Comparison of ENCODE assay signal across 22 cellular contexts in genomic region chr16:4428500-4428899, GRCh38. TPM values are rescaled to one million over a fixed set of nuclear protein-coding genes. Genes with fewer than 3 reads are reported as not detected.
DNase-seq lines count a peak whose midpoint lies in the region; ATAC-seq, FAIRE-seq and TF ChIP-seq lines count a peak whose summit lies in the region.
"Had no signal": no experiment of that assay in that cellular context is flagged by ENCODE, and none has a peak within 500 bp of the region (broad histone marks: within the 10 kb centered on the region; RNA-seq: fewer than 3 reads in every experiment).

No MANE protein-coding gene starts in this region.

- no peak for ATAC-seq in stimulated activated naive CD8-positive, alpha-beta T cell treated with anti-CD3 and anti-CD28 coated beads, Interleukin-15, Interleukin-2, amounts not matched to agents 100 U/mL and 50 U/mL, for 24 hours
- ATAC-seq: left ventricle myocardium superior, psoas muscle had no signal

- dilution Hi-C loops in keratinocyte (cut with MboI; ENCODE audit: extremely low pct_ligation_motif_present, low sequenced_read_pairs), result no loop called here

- no peaks in the 10 kb centered on the region for H3K9me3 ChIP-seq in keratinocyte (ENCODE audit: control insufficient read depth, low read depth, low read length)
- H3K9me3 ChIP-seq: psoas muscle, SJSA1, stomach, tibial artery had no signal

- no peak overlapping the region for H3K23ac ChIP-seq in mesendoderm (ENCODE audit: low read length)

- no peak overlapping the region for H2BK120ac ChIP-seq in mesendoderm (ENCODE audit: low read depth, low read length)

- H3K9me3 Mint-ChIP-seq in T-helper 2 cell treated with Interferon-gamma antibody and Interleukin-4, amounts not matched to agents 5 μg/mL and 100 μg/mL, for 36 hours, result no peaks in the 10 kb centered on the region
- no peaks in the 10 kb centered on the region for H3K9me3 Mint-ChIP-seq in stimulated activated naive CD8-positive, alpha-beta T cell treated with anti-CD3 and anti-CD28 coated beads, Interleukin-15, Interleukin-2, amounts not matched to agents 100 ng/mL and 50 ng/mL, for 24 hours
- H3K9me3 Mint-ChIP-seq: activated CD4-positive, alpha-beta T cell treated with anti-CD3 and anti-CD28 coated beads, Interleukin-2, amount 10 ng/mL, durations not matched to agents 7 days and 5 days had no signal

- peak overlapping the region; percentile 33 for H3K9ac ChIP-seq in keratinocyte (ENCODE audit: control insufficient read depth, extremely low read depth, insufficient read depth, low read length)
- no peak overlapping the region for H3K9ac ChIP-seq in mesendoderm (ENCODE audit: low read length)

- H2AFZ ChIP-seq in keratinocyte (ENCODE audit: control insufficient read depth, low read length), result no peak overlapping the region

- H2BK5ac ChIP-seq in mesendoderm (ENCODE audit: low read length), result no peak overlapping the region

- peaks cover 63% of the 10 kb centered on the region for H3K79me2 ChIP-seq in keratinocyte (ENCODE audit: control insufficient read depth, insufficient read depth, low read length)
- H3K79me2 ChIP-seq in mesendoderm (ENCODE audit: control insufficient read depth, insufficient read depth, low read length), result peaks cover 25% of the 10 kb centered on the region

- H3K9me1 ChIP-seq in keratinocyte (ENCODE audit: control insufficient read depth, extremely low read depth, insufficient read depth, low read length), result no peaks in the 10 kb centered on the region

- no peak for DNase-seq in T-helper 2 cell treated with Interferon-gamma antibody and Interleukin-4, amounts not matched to agents 5 μg/mL and 100 μg/mL, for 36 hours (ENCODE audit: low spot score)
- no peak for DNase-seq in T-helper 2 cell
- DNase-seq in stimulated activated naive CD8-positive, alpha-beta T cell treated with anti-CD3 and anti-CD28 coated beads, Interleukin-15, Interleukin-2, amounts not matched to agents 100 U/mL and 50 U/mL, for 24 hours, result no peak
- DNase-seq in keratinocyte (ENCODE audit: low read depth, low spot score), result peak; percentile 81
- DNase-seq in COLO668 (lab: John Stamatoyannopoulos, UW; ENCODE audit: unreplicated experiment), result no peak
- no peak for DNase-seq in mesendoderm
- no peak for DNase-seq in caudate nucleus (lab: John Stamatoyannopoulos, UW)
- DNase-seq: activated CD4-positive, alpha-beta T cell treated with anti-CD3 and anti-CD28 coated beads, Interleukin-2, amount 10 ng/mL, durations not matched to agents 7 days and 5 days; activated CD8-positive, alpha-beta memory T cell treated with anti-CD3 and anti-CD28 coated beads, Interleukin-2, amount 50 U/mL, for 4 hours; hypothalamus; left ventricle myocardium superior; midbrain; NCI-H187; NCI-H526 treated with DMSO at 0.1 percent for 48 hours; stomach; tibial artery had no signal

- H3K4me1 Mint-ChIP-seq in T-helper 2 cell treated with Interferon-gamma antibody and Interleukin-4, amounts not matched to agents 5 μg/mL and 100 μg/mL, for 36 hours (ENCODE audit: low read depth), result peaks cover 20% of the 10 kb centered on the region
- H3K4me1 Mint-ChIP-seq in stimulated activated naive CD8-positive, alpha-beta T cell treated with anti-CD3 and anti-CD28 coated beads, Interleukin-15, Interleukin-2, amounts not matched to agents 100 ng/mL and 50 ng/mL, for 24 hours (ENCODE audit: low read depth), result peaks cover 37% of the 10 kb centered on the region

- TF ChIP-seq CTCF in keratinocyte (optimal IDR thresholded peaks at IDR 0.05 in 1 of 3, IDR thresholded peaks at IDR 0.05 in 1 of 3, conservative IDR thresholded peaks at IDR 0.05 in 1 of 3; ENCODE audit: extremely low read depth in 1 of 3, insufficient read depth in 2 of 3, low read length in 3 of 3), result no peak

- H2AK5ac ChIP-seq in mesendoderm (ENCODE audit: low read length), result no peak overlapping the region

- no peaks in the 10 kb centered on the region for H3K27me3 ChIP-seq in keratinocyte (ENCODE audit: control insufficient read depth, extremely low read depth, insufficient read depth, low read length)
- H3K27me3 ChIP-seq in mesendoderm (ENCODE audit: insufficient read depth, low read length, poor library complexity), result no peaks in the 10 kb centered on the region
- H3K27me3 ChIP-seq: SJSA1, stomach, tibial artery had no signal

- H3K4me3 ChIP-seq in keratinocyte (ENCODE audit: control insufficient read depth in 2 of 3, extremely low read depth in 1 of 3, insufficient read depth in 2 of 3, low read depth in 1 of 3, low read length in 3 of 3) (no peak overlapping the region), mesendoderm (ENCODE audit: low read length) (no peak overlapping the region)
- H3K4me3 ChIP-seq: coronary artery, psoas muscle, SJSA1, stomach, tibial artery had no signal

- H4K20me1 ChIP-seq in keratinocyte (ENCODE audit: control insufficient read depth, extremely low read depth, insufficient read depth, low read length), result no peaks in the 10 kb centered on the region

- no peak for FAIRE-seq in keratinocyte (lab: Jason Lieb, UNC)
- FAIRE-seq: RCC 7860 had no signal

- peaks cover 17% of the 10 kb centered on the region for H3K79me1 ChIP-seq in mesendoderm (ENCODE audit: low read length)

- H3K18ac ChIP-seq in mesendoderm (ENCODE audit: low read length), result no peak overlapping the region

- H3K4me1 ChIP-seq in keratinocyte (ENCODE audit: control insufficient read depth, extremely low read depth, insufficient read depth, low read length), result peaks cover 21% of the 10 kb centered on the region
- peaks cover 3% of the 10 kb centered on the region for H3K4me1 ChIP-seq in mesendoderm (ENCODE audit: control insufficient read depth, low read depth, low read length)

- H3K27me3 Mint-ChIP-seq in T-helper 2 cell treated with Interferon-gamma antibody and Interleukin-4, amounts not matched to agents 5 μg/mL and 100 μg/mL, for 36 hours (ENCODE audit: low read depth), result peaks cover 2% of the 10 kb centered on the region
- H3K27me3 Mint-ChIP-seq in stimulated activated naive CD8-positive, alpha-beta T cell treated with anti-CD3 and anti-CD28 coated beads, Interleukin-15, Interleukin-2, amounts not matched to agents 100 ng/mL and 50 ng/mL, for 24 hours, result no peaks in the 10 kb centered on the region
- H3K27me3 Mint-ChIP-seq: activated CD4-positive, alpha-beta T cell treated with anti-CD3 and anti-CD28 coated beads, Interleukin-2, amount 10 ng/mL, durations not matched to agents 7 days and 5 days had no signal

- H3K4ac ChIP-seq in mesendoderm (ENCODE audit: low read depth, low read length), result no peak overlapping the region

- peak overlapping the region; percentile 73 for H3K27ac ChIP-seq in keratinocyte (ENCODE audit: control insufficient read depth, insufficient read depth, low read length)
- H3K27ac ChIP-seq in mesendoderm (ENCODE audit: low read depth, low read length), result no peak overlapping the region
- no peak overlapping the region for H3K27ac ChIP-seq in caudate nucleus (ENCODE audit: low read depth, low read length)
- H3K27ac ChIP-seq: 22Rv1, coronary artery, psoas muscle, SJSA1, stomach, tibial artery had no signal

- H4K5ac ChIP-seq in mesendoderm (ENCODE audit: low read length), result no peak overlapping the region

- H3K36me3 ChIP-seq in keratinocyte (ENCODE audit: control insufficient read depth in 2 of 2, extremely low read depth in 1 of 2, insufficient read depth in 2 of 2, low read length in 2 of 2) (peaks cover 3 to 14% of the 10 kb centered on the region in 2 experiments), mesendoderm (ENCODE audit: control insufficient read depth, insufficient read depth, low read length) (no peaks in the 10 kb centered on the region)

- peaks cover 32% of the 10 kb centered on the region for H3K36me3 Mint-ChIP-seq in T-helper 2 cell treated with Interferon-gamma antibody and Interleukin-4, amounts not matched to agents 5 μg/mL and 100 μg/mL, for 36 hours (ENCODE audit: low read depth)
- peaks cover 43% of the 10 kb centered on the region for H3K36me3 Mint-ChIP-seq in stimulated activated naive CD8-positive, alpha-beta T cell treated with anti-CD3 and anti-CD28 coated beads, Interleukin-15, Interleukin-2, amounts not matched to agents 100 ng/mL and 50 ng/mL, for 24 hours (ENCODE audit: low read depth)

- H3K4me2 ChIP-seq in keratinocyte (ENCODE audit: control insufficient read depth, extremely low read depth, insufficient read depth, low read depth, low read length) (peak overlapping the region; percentile 27), mesendoderm (ENCODE audit: low read length) (no peak overlapping the region)

- peak overlapping the region; percentile 38 for H3K4me3 Mint-ChIP-seq in T-helper 2 cell treated with Interferon-gamma antibody and Interleukin-4, amounts not matched to agents 5 μg/mL and 100 μg/mL, for 36 hours
- H3K4me3 Mint-ChIP-seq in stimulated activated naive CD8-positive, alpha-beta T cell treated with anti-CD3 and anti-CD28 coated beads, Interleukin-15, Interleukin-2, amounts not matched to agents 100 ng/mL and 50 ng/mL, for 24 hours, result no peak overlapping the region
- H3K4me3 Mint-ChIP-seq: activated CD4-positive, alpha-beta T cell treated with anti-CD3 and anti-CD28 coated beads, Interleukin-2, amount 10 ng/mL, durations not matched to agents 7 days and 5 days had no signal

- no CpG with 5 or more reads among the region's 7 CpGs for WGBS in mesendoderm (ENCODE audit: extremely low coverage, insufficient coverage, low lambda C conversion rate)

- H4K8ac ChIP-seq in mesendoderm (ENCODE audit: low read depth, low read length), result no peak overlapping the region

- no peak overlapping the region for H2BK15ac ChIP-seq in mesendoderm (replicated peaks; ENCODE audit: low read depth)

- no peak overlapping the region for H3K56ac ChIP-seq in mesendoderm (ENCODE audit: low read length)

- no peak overlapping the region for H3K27ac Mint-ChIP-seq in T-helper 2 cell treated with Interferon-gamma antibody and Interleukin-4, amounts not matched to agents 5 μg/mL and 100 μg/mL, for 36 hours
- peak overlapping the region; percentile 55 for H3K27ac Mint-ChIP-seq in stimulated activated naive CD8-positive, alpha-beta T cell treated with anti-CD3 and anti-CD28 coated beads, Interleukin-15, Interleukin-2, amounts not matched to agents 100 ng/mL and 50 ng/mL, for 24 hours
- H3K27ac Mint-ChIP-seq: activated CD4-positive, alpha-beta T cell treated with anti-CD3 and anti-CD28 coated beads, Interleukin-2, amount 10 ng/mL, durations not matched to agents 7 days and 5 days had no signal

RNA-seq across cellular contexts. Expression of gene DNAJA3, which starts 2.8 kb away (rescaled TPM):
- polyA plus RNA-seq in keratinocyte, result 43.5 to 54.6 TPM (median 48.4 TPM) in 3 replicates
- 32.9 TPM for polyA plus RNA-seq in keratinocyte (2011; ENCODE audit: low read depth)
- 39.3 and 41.1 TPM in 2 replicates for polyA plus RNA-seq in keratinocyte (2011; cell fraction: cytosol; rRNA removed)
- polyA plus RNA-seq in keratinocyte (2011; cell fraction: nucleus; rRNA removed), result 75.6 and 78.0 TPM in 2 replicates
- polyA plus RNA-seq in keratinocyte (2012; ENCODE audit: low replicate concordance), result 39.8 and 45.5 TPM in 2 replicates
- polyA minus RNA-seq in keratinocyte, result 26.4 to 38.6 TPM (median 28.6 TPM) in 3 replicates
- polyA minus RNA-seq in keratinocyte (2011; cell fraction: cytosol; rRNA and poly(A)+ RNA removed), result 37.4 TPM
- 25.9 and 31.3 TPM in 2 replicates for polyA minus RNA-seq in keratinocyte (2011; cell fraction: nucleus; rRNA and poly(A)+ RNA removed)
- polyA plus RNA-seq in mesendoderm (2013, experiment 1 of 2), result 53.2 TPM
- 52.7 TPM for polyA plus RNA-seq in mesendoderm (2013, experiment 2 of 2)

RNA-seq across cellular contexts. Expression of gene CORO7, which starts 12.1 kb away (rescaled TPM):
- polyA plus RNA-seq in keratinocyte, result 8.4 to 12.5 TPM (median 12.2 TPM) in 3 replicates
- 17.6 TPM for polyA plus RNA-seq in keratinocyte (2011; ENCODE audit: low read depth)
- 5.3 and 7.6 TPM in 2 replicates for polyA plus RNA-seq in keratinocyte (2011; cell fraction: cytosol; rRNA removed)
- polyA plus RNA-seq in keratinocyte (2011; cell fraction: nucleus; rRNA removed), result 46.0 and 55.4 TPM in 2 replicates
- polyA plus RNA-seq in keratinocyte (2012; ENCODE audit: low replicate concordance), result 10.8 and 15.6 TPM in 2 replicates
- 10.3 to 53.1 TPM (median 11.7 TPM) in 3 replicates for polyA minus RNA-seq in keratinocyte
- polyA minus RNA-seq in keratinocyte (2011; cell fraction: cytosol; rRNA and poly(A)+ RNA removed), result 27.4 TPM
- 25.3 and 30.5 TPM in 2 replicates for polyA minus RNA-seq in keratinocyte (2011; cell fraction: nucleus; rRNA and poly(A)+ RNA removed)
- 8.8 TPM for polyA plus RNA-seq in mesendoderm (2013, experiment 1 of 2)
- polyA plus RNA-seq in mesendoderm (2013, experiment 2 of 2), result 9.0 TPM

RNA-seq across cellular contexts. Expression of gene NMRAL1, which starts 45.9 kb away (rescaled TPM):
- 39.5 to 61.6 TPM (median 48.7 TPM) in 3 replicates for polyA plus RNA-seq in keratinocyte
- 22.0 TPM for polyA plus RNA-seq in keratinocyte (2011; ENCODE audit: low read depth)
- polyA plus RNA-seq in keratinocyte (2011; cell fraction: cytosol; rRNA removed), result 60.7 and 94.2 TPM in 2 replicates
- polyA plus RNA-seq in keratinocyte (2011; cell fraction: nucleus; rRNA removed), result 60.8 and 80.8 TPM in 2 replicates
- 25.5 and 55.0 TPM in 2 replicates for polyA plus RNA-seq in keratinocyte (2012; ENCODE audit: low replicate concordance)
- 52.5 to 75.8 TPM (median 55.4 TPM) in 3 replicates for polyA minus RNA-seq in keratinocyte
- 64.5 TPM for polyA minus RNA-seq in keratinocyte (2011; cell fraction: cytosol; rRNA and poly(A)+ RNA removed)
- polyA minus RNA-seq in keratinocyte (2011; cell fraction: nucleus; rRNA and poly(A)+ RNA removed), result 18.3 and 21.3 TPM in 2 replicates
- 67.1 TPM for polyA plus RNA-seq in mesendoderm (2013, experiment 1 of 2)
- polyA plus RNA-seq in mesendoderm (2013, experiment 2 of 2), result 67.6 TPM

RNA-seq across cellular contexts. Expression of gene HMOX2, which starts 47.7 kb away (rescaled TPM):
- polyA plus RNA-seq in keratinocyte, result 165 to 180 TPM (median 167 TPM) in 3 replicates
- 98.5 TPM for polyA plus RNA-seq in keratinocyte (2011; ENCODE audit: low read depth)
- 174 and 210 TPM in 2 replicates for polyA plus RNA-seq in keratinocyte (2011; cell fraction: cytosol; rRNA removed)
- 145 and 174 TPM in 2 replicates for polyA plus RNA-seq in keratinocyte (2011; cell fraction: nucleus; rRNA removed)
- polyA plus RNA-seq in keratinocyte (2012; ENCODE audit: low replicate concordance), result 83.3 and 181 TPM in 2 replicates
- 128 to 183 TPM (median 160 TPM) in 3 replicates for polyA minus RNA-seq in keratinocyte
- polyA minus RNA-seq in keratinocyte (2011; cell fraction: cytosol; rRNA and poly(A)+ RNA removed), result 90.9 TPM
- 43.6 and 56.9 TPM in 2 replicates for polyA minus RNA-seq in keratinocyte (2011; cell fraction: nucleus; rRNA and poly(A)+ RNA removed)
- polyA plus RNA-seq in mesendoderm (2013, experiment 1 of 2), result 37.2 TPM
- polyA plus RNA-seq in mesendoderm (2013, experiment 2 of 2), result 36.2 TPM

RNA-seq across cellular contexts. Expression of gene VASN, which starts 56.9 kb away (rescaled TPM):
- polyA plus RNA-seq in keratinocyte, result 0.37 to 1.1 TPM (median 0.46 TPM) in 3 replicates
- 4.4 TPM for polyA plus RNA-seq in keratinocyte (2011; ENCODE audit: low read depth)
- polyA plus RNA-seq in keratinocyte (2011; cell fraction: cytosol; rRNA removed), result 0.29 and 0.88 TPM in 2 replicates
- 2.5 and 3.9 TPM in 2 replicates for polyA plus RNA-seq in keratinocyte (2011; cell fraction: nucleus; rRNA removed)
- 0.71 and 6.3 TPM in 2 replicates for polyA plus RNA-seq in keratinocyte (2012; ENCODE audit: low replicate concordance)
- 0.59 to 0.99 TPM (median 0.80 TPM) in 3 replicates for polyA minus RNA-seq in keratinocyte
- polyA minus RNA-seq in keratinocyte (2011; cell fraction: cytosol; rRNA and poly(A)+ RNA removed), result 2.7 TPM
- polyA minus RNA-seq in keratinocyte (2011; cell fraction: nucleus; rRNA and poly(A)+ RNA removed), result 3.3 and 3.5 TPM in 2 replicates
- 6.4 TPM for polyA plus RNA-seq in mesendoderm (2013, experiment 1 of 2)
- 6.5 TPM for polyA plus RNA-seq in mesendoderm (2013, experiment 2 of 2)
